1 cellular context compared by ENCODE assay signal in the genomic region with DNA sequence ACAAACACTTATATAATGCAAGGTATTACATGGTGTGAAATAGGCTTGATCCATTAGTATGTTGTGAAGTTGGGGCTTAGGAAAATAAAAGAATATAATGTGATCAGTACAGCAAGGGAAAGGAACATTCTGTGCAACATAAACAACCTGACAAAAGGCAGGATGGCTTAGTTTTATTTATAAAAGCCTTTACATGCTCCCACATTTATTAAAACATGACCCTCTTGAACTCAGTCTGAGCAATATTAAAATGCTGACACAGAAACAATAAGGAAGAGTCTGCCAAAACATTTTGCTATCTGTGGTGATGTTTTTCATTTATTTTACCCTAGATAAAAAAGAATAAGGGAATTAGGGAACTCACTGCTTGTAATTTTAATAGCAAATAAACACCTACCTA.
TF ChIP-seq lines count a peak whose summit lies in the region.

No MANE protein-coding gene starts in this region.

TF ChIP-seq in HCT116, 20 proteins besides CTCF, POLR2A, EP300 and RAD21 (continued from another document):
- no peak for TF ChIP-seq ZBTB33 (IDR thresholded peaks at IDR 0.05; ENCODE audit: extremely low read depth, insufficient replicate concordance, low read length)
- TF ChIP-seq SIN3A (IDR thresholded peaks at IDR 0.05; ENCODE audit: low read depth): no peak
- no peak for TF ChIP-seq JUND (IDR thresholded peaks at IDR 0.05)
- TF ChIP-seq, protein P1, sequence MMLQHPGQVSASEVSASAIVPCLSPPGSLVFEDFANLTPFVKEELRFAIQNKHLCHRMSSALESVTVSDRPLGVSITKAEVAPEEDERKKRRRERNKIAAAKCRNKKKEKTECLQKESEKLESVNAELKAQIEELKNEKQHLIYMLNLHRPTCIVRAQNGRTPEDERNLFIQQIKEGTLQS (IDR thresholded peaks at IDR 0.05): no peak
- TF ChIP-seq EGR1 (IDR thresholded peaks at IDR 0.05; ENCODE audit: low read depth): no peak
